Comparison of ENCODE assay signal across 9 cellular contexts in the genomic region with DNA sequence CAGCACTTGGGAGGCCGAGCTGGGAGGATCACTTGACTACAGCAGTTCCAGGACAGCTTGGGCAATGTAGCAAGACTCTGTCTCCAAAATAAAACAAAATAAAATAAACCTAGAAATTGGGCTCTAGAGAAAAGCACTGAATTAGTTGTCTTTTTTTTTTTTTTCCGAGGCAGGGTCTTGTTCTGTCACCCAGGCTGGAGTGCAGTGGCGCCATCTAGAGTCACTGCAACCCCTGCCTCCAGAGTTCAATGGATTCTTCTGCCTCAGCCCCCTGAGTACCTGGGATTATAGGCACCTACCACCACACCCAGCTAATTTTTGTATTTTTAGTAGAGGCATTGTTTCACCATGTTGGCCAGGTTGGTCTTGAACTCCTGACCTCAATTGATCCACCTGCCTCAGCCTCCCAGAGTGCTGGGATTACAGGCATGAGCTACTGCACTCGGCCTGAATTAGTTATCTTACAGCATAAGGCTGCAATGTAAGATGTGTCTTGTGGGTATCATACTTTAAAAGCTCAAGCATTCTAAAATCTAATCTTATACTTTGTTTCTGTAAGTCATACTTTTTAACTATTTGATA. TPM values are rescaled to one million over a fixed set of nuclear protein-coding genes. Genes with fewer than 3 reads are reported as not detected.
DNase-seq lines count a peak whose midpoint lies in the region; ATAC-seq and TF ChIP-seq lines count a peak whose summit lies in the region.
"Had no signal": no experiment of that assay in that cellular context is flagged by ENCODE, and none has a peak within 500 bp of the region (broad histone marks: within the 10 kb centered on the region; RNA-seq: fewer than 3 reads in every experiment).

No MANE protein-coding gene starts in this region.

- H3K4me3 Mint-ChIP-seq in HFFc6: no peak overlapping the region
- H3K4me3 Mint-ChIP-seq in activated CD4-positive, alpha-beta memory T cell treated with anti-CD3 and anti-CD28 coated beads for 36 hours: no peak overlapping the region

- POLR2A ChIA-PET in activated CD4-positive, alpha-beta memory T cell treated with anti-CD3 and anti-CD28 coated beads for 36 hours (lab: Charles Lee): no interaction called here

- no peak overlapping the region for H3K27ac ChIP-seq in fibroblast of lung (ENCODE audit: insufficient read depth, low read length)
- H3K27ac ChIP-seq in smooth muscle cell (ENCODE audit: low read depth): no peak overlapping the region
- H3K27ac ChIP-seq: HL-60 had no signal

- H3K4me2 ChIP-seq in fibroblast of lung (ENCODE audit: extremely low read depth, insufficient read depth, low read length) (no peak overlapping the region), smooth muscle cell (no peak overlapping the region)

- intact Hi-C loops in activated CD4-positive, alpha-beta memory T cell treated with anti-CD3 and anti-CD28 coated beads for 36 hours (cut with micrococcal nuclease): loop anchor here (5.0 kb wide), 1 partner anchor 95 kb away; the partner anchor contains the start of gene SUV39H2

- no peaks in the 10 kb centered on the region for H4K20me1 ChIP-seq in fibroblast of lung (ENCODE audit: control insufficient read depth, extremely low read depth, insufficient read depth, low read length)
- no peaks in the 10 kb centered on the region for H4K20me1 ChIP-seq in smooth muscle cell (ENCODE audit: low read depth)

- TF ChIP-seq CTCF in HFFc6 (IDR thresholded peaks at IDR 0.05) (peak; percentile 71), fibroblast of lung (conservative IDR thresholded peaks at IDR 0.05 in 1 of 2, IDR thresholded peaks at IDR 0.05 in 1 of 2; ENCODE audit: low read depth in 1 of 2, low read length in 2 of 2) (peak; percentile 40 to 51), smooth muscle cell (IDR thresholded peaks at IDR 0.05; ENCODE audit: borderline replicate concordance, insufficient read depth, poor library complexity, severe bottlenecking) (peak; percentile 41)

- no peaks in the 10 kb centered on the region for H3K36me3 ChIP-seq in fibroblast of lung (ENCODE audit: control insufficient read depth, insufficient read depth, low read length)
- no peaks in the 10 kb centered on the region for H3K36me3 ChIP-seq in smooth muscle cell (ENCODE audit: low read depth)

- H2AFZ ChIP-seq in fibroblast of lung (ENCODE audit: low read length) (no peak overlapping the region), smooth muscle cell (ENCODE audit: low read depth) (no peak overlapping the region)

- 48% methylated on average over 4 of the region's 4 CpGs for WGBS in smooth muscle cell (ENCODE audit: low lambda C conversion rate)

- peak; percentile 40 for DNase-seq in CD1c-positive myeloid dendritic cell (ENCODE audit: extremely low spot score)
- no peak for DNase-seq in HFFc6
- DNase-seq in activated CD4-positive, alpha-beta memory T cell treated with anti-CD3 and anti-CD28 coated beads for 36 hours: peak; percentile 66
- no peak for DNase-seq in fibroblast of lung (ENCODE audit: low read depth in 2 of 2)
- no peak for DNase-seq in smooth muscle cell (lab: John Stamatoyannopoulos, UW; ENCODE audit: unreplicated experiment)
- no peak for DNase-seq in SKM-1 treated with dmso at 0.1 percent for 144 hours (lab: John Stamatoyannopoulos, UW; ENCODE audit: unreplicated experiment)
- no peak for DNase-seq in amniotic stem cell (lab: John Stamatoyannopoulos, UW)

- peaks cover 6% of the 10 kb centered on the region; the same call in 1 of the 2 replicates for H3K4me1 Mint-ChIP-seq in HFFc6 (ENCODE audit: low read depth)
- H3K4me1 Mint-ChIP-seq in activated CD4-positive, alpha-beta memory T cell treated with anti-CD3 and anti-CD28 coated beads for 36 hours (ENCODE audit: low read depth): peaks cover under 1% of the 10 kb centered on the region

- H3K27me3 ChIP-seq in fibroblast of lung (ENCODE audit: control insufficient read depth, insufficient read depth, low read length): no peaks in the 10 kb centered on the region
- H3K27me3 ChIP-seq in smooth muscle cell (ENCODE audit: low read depth): peaks cover 8% of the 10 kb centered on the region

- H3K36me3 Mint-ChIP-seq in HFFc6 (ENCODE audit: low read depth): no peaks in the 10 kb centered on the region
- H3K36me3 Mint-ChIP-seq in activated CD4-positive, alpha-beta memory T cell treated with anti-CD3 and anti-CD28 coated beads for 36 hours: no peaks in the 10 kb centered on the region

- H3K27ac Mint-ChIP-seq in HFFc6: no peak overlapping the region
- H3K27ac Mint-ChIP-seq in activated CD4-positive, alpha-beta memory T cell treated with anti-CD3 and anti-CD28 coated beads for 36 hours: no peak overlapping the region

- no peak overlapping the region for H3K4me3 ChIP-seq in fibroblast of lung (replicated peaks in 1 of 4; ENCODE audit: control extremely low read depth in 1 of 4, insufficient read depth in 1 of 4, low read depth in 3 of 4, low read length in 4 of 4)
- no peak overlapping the region for H3K4me3 ChIP-seq in smooth muscle cell

- H3F3A ChIP-seq in smooth muscle cell (ENCODE audit: low read depth): no peaks in the 10 kb centered on the region

- no peak for ATAC-seq in GM18873 (IDR thresholded peaks at IDR 0.05; ENCODE audit: low FRiP score, unreplicated experiment)

- H3K27me3 Mint-ChIP-seq in HFFc6 (ENCODE audit: insufficient read depth): peaks cover 7% of the 10 kb centered on the region
- H3K27me3 Mint-ChIP-seq in activated CD4-positive, alpha-beta memory T cell treated with anti-CD3 and anti-CD28 coated beads for 36 hours: peaks cover 15% of the 10 kb centered on the region

- CTCF ChIA-PET in activated CD4-positive, alpha-beta memory T cell treated with anti-CD3 and anti-CD28 coated beads for 36 hours (lab: Charles Lee): interaction anchor here (0.6 to 1.8 kb wide), 21 partner anchors 10 to 777 kb away, joined by 3 to 24 read pairs (median 3); partner anchors contain the start of genes CDNF, HSPA14, MEIG1 and MSANTD7

- H3K79me2 ChIP-seq in fibroblast of lung (ENCODE audit: control insufficient read depth, insufficient read depth, low read length) (no peaks in the 10 kb centered on the region), smooth muscle cell (ENCODE audit: low read depth) (no peaks in the 10 kb centered on the region)

- H3K9me3 ChIP-seq in fibroblast of lung (ENCODE audit: control insufficient read depth, insufficient read depth, low read depth, low read length) (no peaks in the 10 kb centered on the region), smooth muscle cell (replicated peaks; ENCODE audit: low read depth) (no peaks in the 10 kb centered on the region)

- H3K4me1 ChIP-seq in fibroblast of lung (ENCODE audit: control insufficient read depth, extremely low read depth, insufficient read depth, low read length) (no peaks in the 10 kb centered on the region), smooth muscle cell (ENCODE audit: low read depth) (no peaks in the 10 kb centered on the region)

- H3K9ac ChIP-seq in fibroblast of lung (ENCODE audit: insufficient read depth, low read length) (no peak overlapping the region), smooth muscle cell (ENCODE audit: low read depth) (no peak overlapping the region)

- no peaks in the 10 kb centered on the region for H3K9me3 Mint-ChIP-seq in HFFc6
- no peaks in the 10 kb centered on the region for H3K9me3 Mint-ChIP-seq in activated CD4-positive, alpha-beta memory T cell treated with anti-CD3 and anti-CD28 coated beads for 36 hours

RNA-seq across cellular contexts. Expression of gene MEIG1, which starts 12.8 kb away (rescaled TPM):
- total RNA-seq in HFFc6 (2021; fragmentation: NEBNext Ultra II Directional; extraction: Animal tissue kit (Norgen Biotek cat#: 25700)): under 1 TPM in 2 of 6 experiments, not detected in 4; 0.30 to 0.57 TPM
- 1 to 10 TPM in 1 of 2 experiments, under 1 TPM in 1; 0.95 to 1.4 TPM for total RNA-seq in activated CD4-positive, alpha-beta memory T cell treated with anti-CD3 and anti-CD28 coated beads for 36 hours
- 0.26 and 0.33 TPM in 2 replicates for total RNA-seq in fibroblast of lung
- 0.18 TPM in 1 of 2 replicates, not detected in the other for polyA plus RNA-seq in fibroblast of lung
- 0.24 and 0.28 TPM in 2 replicates for polyA plus RNA-seq in fibroblast of lung (2012)
- not detected in 2 replicates for polyA minus RNA-seq in fibroblast of lung (ENCODE audit: low replicate concordance)
- not detected in 2 replicates for total RNA-seq in smooth muscle cell
- 1.8 TPM in 1 of 2 replicates, not detected in the other for polyA plus RNA-seq in smooth muscle cell

RNA-seq across cellular contexts. Expression of gene DCLRE1C, which starts 18.1 kb away (rescaled TPM):
- 1 to 10 TPM; 4.6 to 6.8 (median 5.6) TPM for total RNA-seq in HFFc6 (2021; fragmentation: NEBNext Ultra II Directional; extraction: Animal tissue kit (Norgen Biotek cat#: 25700))
- 10 to 100 TPM; 17.2 to 18.3 TPM for total RNA-seq in activated CD4-positive, alpha-beta memory T cell treated with anti-CD3 and anti-CD28 coated beads for 36 hours
- total RNA-seq in fibroblast of lung (9.5 and 13.4 TPM in 2 replicates), smooth muscle cell (7.0 and 7.6 TPM in 2 replicates)
- polyA plus RNA-seq in fibroblast of lung (7.6 and 8.9 TPM in 2 replicates), smooth muscle cell (6.9 and 7.0 TPM in 2 replicates)
- polyA plus RNA-seq in fibroblast of lung (2012): 4.0 and 5.3 TPM in 2 replicates
- polyA minus RNA-seq in fibroblast of lung (ENCODE audit: low replicate concordance): 0.55 and 0.74 TPM in 2 replicates

Comparison
In these comparisons a context has a peak if more than half of its experiments do, and no peak if none do; other contexts are left out.
1. DNase-seq: peak in CD1c-positive myeloid dendritic cell (single experiment) and activated CD4-positive, alpha-beta memory T cell treated with anti-CD3 and anti-CD28 coated beads for 36 hours (single experiment); none in HFFc6 (single experiment), fibroblast of lung (0 of 2), smooth muscle cell (single experiment), SKM-1 treated with dmso at 0.1 percent for 144 hours (single experiment) and amniotic stem cell (single experiment).
2. Peak in every context shown above with its lines, with median percentiles within 50 percentile points of each other: CTCF ChIP-seq.